9 cellular contexts compared by ENCODE assay signal in the genomic region with DNA sequence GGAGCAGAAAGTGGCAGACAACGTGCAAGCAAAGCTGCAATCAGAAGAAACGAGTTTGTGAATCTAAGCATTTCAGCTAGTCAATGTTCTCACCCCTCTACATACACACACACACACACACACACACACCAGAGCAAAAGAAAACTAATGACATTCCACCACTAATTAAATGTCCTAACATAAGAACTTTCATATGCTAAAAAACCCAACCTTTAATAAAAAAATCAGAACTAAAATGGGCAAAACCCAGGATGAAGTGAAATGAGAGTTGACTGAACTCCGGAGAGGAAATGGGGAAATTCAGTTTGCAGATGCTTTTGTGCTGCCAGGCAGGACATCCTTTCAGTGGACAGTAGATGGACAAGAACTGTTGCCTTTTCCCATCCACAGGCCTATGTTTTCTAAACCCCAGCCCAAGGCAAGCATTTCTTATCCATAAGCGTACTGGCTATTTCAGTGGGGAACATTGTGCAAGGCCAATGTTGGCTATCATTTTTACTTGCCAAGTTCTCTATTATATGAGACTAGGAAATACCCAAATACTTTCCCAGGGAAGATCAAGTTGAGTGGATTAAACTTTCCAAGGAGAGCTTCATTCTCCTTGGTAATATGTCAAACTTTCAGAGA. TPM values are rescaled to one million over a fixed set of nuclear protein-coding genes. Genes with fewer than 3 reads are reported as not detected.
DNase-seq lines count a peak whose midpoint lies in the region; TF ChIP-seq lines count a peak whose summit lies in the region.
"Had no signal": no experiment of that assay in that cellular context is flagged by ENCODE, and none has a peak within 500 bp of the region (broad histone marks: within the 10 kb centered on the region; RNA-seq: fewer than 3 reads in every experiment).

No MANE protein-coding gene starts in this region.

- H3K4me3 ChIP-seq in AG09309 (ENCODE audit: control insufficient read depth, low read depth, low read length): no peak overlapping the region
- H3K4me3 ChIP-seq in SK-N-MC: no peak overlapping the region; the same call in 1 of the 2 replicates
- H3K4me3 ChIP-seq in fibroblast of villous mesenchyme (ENCODE audit: low read depth, low read length): no peak overlapping the region
- no peak overlapping the region for H3K4me3 ChIP-seq in CD8-positive, alpha-beta memory T cell (ENCODE audit: low read length)

- H3K4me3 Mint-ChIP-seq in osteocyte (ENCODE audit: unreplicated experiment): peak overlapping the region; percentile 37
- no peak overlapping the region for H3K4me3 Mint-ChIP-seq in CD8-positive, alpha-beta memory T cell
- H3K4me3 Mint-ChIP-seq: activated naive CD4-positive, alpha-beta T cell treated with anti-CD3 and anti-CD28 coated beads, Interleukin-2, amount 10 ng/mL, durations not matched to agents 7 days and 5 days had no signal

- no peaks in the 10 kb centered on the region; the same call in 1 of the 2 replicates for H3K9me3 ChIP-seq in SK-N-MC (ENCODE audit: low read depth, low read length)
- no peaks in the 10 kb centered on the region for H3K9me3 ChIP-seq in CD8-positive, alpha-beta memory T cell (ENCODE audit: low read length)

- H3K27me3 Mint-ChIP-seq in osteocyte (ENCODE audit: unreplicated experiment): no peaks in the 10 kb centered on the region
- peaks cover 0 to 12% of the 10 kb centered on the region in 2 donors for H3K27me3 Mint-ChIP-seq in CD8-positive, alpha-beta memory T cell

- peaks cover 11% of the 10 kb centered on the region for H3K36me3 Mint-ChIP-seq in osteocyte (ENCODE audit: unreplicated experiment)
- H3K36me3 Mint-ChIP-seq in CD8-positive, alpha-beta memory T cell: no peaks in the 10 kb centered on the region
- H3K36me3 Mint-ChIP-seq: activated naive CD4-positive, alpha-beta T cell treated with anti-CD3 and anti-CD28 coated beads, Interleukin-2, amount 10 ng/mL, durations not matched to agents 7 days and 5 days had no signal

- CTCF ChIA-PET in CD8-positive, alpha-beta memory T cell (lab: Charles Lee): no interaction called here

- peak; percentile 70 for DNase-seq in AG09309 (ENCODE audit: low read depth)
- no peak for DNase-seq in SK-N-MC (ENCODE audit: low read depth, low spot score)
- peak; percentile 81 for DNase-seq in fibroblast of villous mesenchyme (ENCODE audit: low read depth)
- DNase-seq in osteocyte (ENCODE audit: extremely low spot score, unreplicated experiment): no peak
- DNase-seq in DMS153 (lab: John Stamatoyannopoulos, UW): no peak
- no peak for DNase-seq in NCI-H187 treated with DMSO at 0.1 percent for 48 hours (lab: John Stamatoyannopoulos, UW)
- DNase-seq in CD8-positive, alpha-beta memory T cell: no peak
- DNase-seq in DMS 273 treated with DMSO at 0.1 percent for 48 hours (lab: John Stamatoyannopoulos, UW): no peak

- POLR2A ChIA-PET in CD8-positive, alpha-beta memory T cell (lab: Charles Lee): no interaction called here

- H3K9ac ChIP-seq in SK-N-MC (ENCODE audit: insufficient read length): no peak overlapping the region

- TF ChIP-seq CTCF in AG09309 (IDR thresholded peaks at IDR 0.05; ENCODE audit: control insufficient read depth, insufficient read depth, low read depth, low read length, missing control alignments): no peak
- TF ChIP-seq CTCF in fibroblast of villous mesenchyme (IDR thresholded peaks at IDR 0.05; ENCODE audit: insufficient read depth, low read depth, low read length): no peak
- TF ChIP-seq CTCF in osteocyte (IDR thresholded peaks at IDR 0.05): no peak

- H3K27ac ChIP-seq in SK-N-MC: peak overlapping the region; percentile 63; the same call in 1 of the 2 replicates
- no peak overlapping the region for H3K27ac ChIP-seq in CD8-positive, alpha-beta memory T cell (ENCODE audit: low read depth, low read length)

- H3K9me3 Mint-ChIP-seq in osteocyte (ENCODE audit: unreplicated experiment): no peaks in the 10 kb centered on the region
- H3K9me3 Mint-ChIP-seq in CD8-positive, alpha-beta memory T cell: peaks cover 0 to 4% (median 2%) of the 10 kb centered on the region in 5 donors

- H3K4me1 ChIP-seq in CD8-positive, alpha-beta memory T cell (ENCODE audit: insufficient read depth, low read length): no peaks in the 10 kb centered on the region

- H3K4me1 Mint-ChIP-seq in osteocyte (ENCODE audit: unreplicated experiment): peaks cover 48% of the 10 kb centered on the region
- H3K4me1 Mint-ChIP-seq in CD8-positive, alpha-beta memory T cell: peaks cover 0 to 1% (median 0%) of the 10 kb centered on the region in 3 donors
- H3K4me1 Mint-ChIP-seq: activated naive CD4-positive, alpha-beta T cell treated with anti-CD3 and anti-CD28 coated beads, Interleukin-2, amount 10 ng/mL, durations not matched to agents 7 days and 5 days had no signal

- H3K27me3 ChIP-seq in CD8-positive, alpha-beta memory T cell (ENCODE audit: insufficient read depth, low read length, poor library complexity, severe bottlenecking): no peaks in the 10 kb centered on the region

- peak overlapping the region; percentile 92 for H3K27ac Mint-ChIP-seq in osteocyte (ENCODE audit: unreplicated experiment)
- H3K27ac Mint-ChIP-seq in CD8-positive, alpha-beta memory T cell: no peak overlapping the region
- H3K27ac Mint-ChIP-seq: activated naive CD4-positive, alpha-beta T cell treated with anti-CD3 and anti-CD28 coated beads, Interleukin-2, amount 10 ng/mL, durations not matched to agents 7 days and 5 days had no signal

- no peaks in the 10 kb centered on the region for H3K36me3 ChIP-seq in SK-N-MC (ENCODE audit: insufficient read depth, low read length)
- H3K36me3 ChIP-seq in CD8-positive, alpha-beta memory T cell (ENCODE audit: insufficient read depth, low read length): no peaks in the 10 kb centered on the region

RNA-seq across cellular contexts. Expression of a gene that starts 27.2 kb away (rescaled TPM):
- total RNA-seq in fibroblast of villous mesenchyme: 57.7 and 102 TPM in 2 replicates
- 47.0 and 55.5 TPM in 2 replicates for total RNA-seq in osteocyte
- under 1 TPM; 0.37 to 0.49 TPM for total RNA-seq in CD8-positive, alpha-beta memory T cell
- polyA plus RNA-seq in CD8-positive, alpha-beta memory T cell: not detected

Comparison
In these comparisons a context has a peak if more than half of its experiments do, and no peak if none do; other contexts are left out.
1. DNase-seq: peak in AG09309 (single experiment) and fibroblast of villous mesenchyme (single experiment); none in SK-N-MC (single experiment), osteocyte (single experiment), DMS153 (single experiment), NCI-H187 treated with DMSO at 0.1 percent for 48 hours (single experiment), CD8-positive, alpha-beta memory T cell (0 of 5) and DMS 273 treated with DMSO at 0.1 percent for 48 hours (single experiment).
2. RNA of a gene that starts 27.2 kb away (total RNA-seq): 57.7 to 102 TPM in fibroblast of villous mesenchyme and 47.0 to 55.5 TPM in osteocyte; 0.37 to 0.49 TPM in CD8-positive, alpha-beta memory T cell; every median in the first group is over 10 times any median in the second.